9 cellular contexts compared by ENCODE assay signal in the genomic region with DNA sequence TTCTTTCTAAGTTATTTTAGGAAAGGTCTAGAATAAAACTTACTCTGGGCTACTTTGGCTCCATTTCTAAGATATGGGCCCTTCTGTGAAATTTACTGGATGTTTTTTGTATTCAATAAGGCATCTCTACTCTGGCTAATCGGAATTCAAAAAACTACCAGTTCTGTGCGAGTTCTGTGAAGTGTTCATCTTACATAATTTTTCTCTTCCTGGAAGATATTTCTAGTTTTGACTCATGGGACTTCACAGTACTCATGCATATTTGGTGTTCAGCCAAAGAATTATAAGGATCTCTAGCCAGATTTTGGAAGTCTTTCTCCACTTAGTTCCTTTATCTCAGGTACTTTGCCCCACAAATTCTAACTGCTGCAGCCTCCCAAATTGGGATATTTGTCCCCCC. TPM values are rescaled to one million over a fixed set of nuclear protein-coding genes. Genes with fewer than 3 reads are reported as not detected.
A peak's percentile ranks its signal among the peaks of the same experiment; 100 is the strongest.
DNase-seq lines count a peak whose midpoint lies in the region; ATAC-seq, FAIRE-seq and TF ChIP-seq lines count a peak whose summit lies in the region.
"Had no signal": no experiment of that assay in that cellular context is flagged by ENCODE, and none has a peak within 500 bp of the region (broad histone marks: within the 10 kb centered on the region; RNA-seq: fewer than 3 reads in every experiment).

No MANE protein-coding gene starts in this region.

- CTCF ChIA-PET in CD4-positive, alpha-beta memory T cell (lab: Charles Lee; ENCODE audit: partially characterized antibody) = interaction anchor here (1.5 kb wide), 1 partner anchor 10 kb away, joined by 4 read pairs; no protein-coding TSS in a partner anchor
- CTCF ChIA-PET in mammary epithelial cell (lab: Charles Lee; ENCODE audit: low non-redundant PET) = no interaction called here

- H3K36me3 ChIP-seq in CD4-positive, alpha-beta memory T cell (ENCODE audit: insufficient read depth, low read length) = no peaks in the 10 kb centered on the region
- H3K36me3 ChIP-seq in mammary epithelial cell (ENCODE audit: insufficient read depth, low read length) = no peaks in the 10 kb centered on the region
- no peaks in the 10 kb centered on the region for H3K36me3 ChIP-seq in osteoblast (ENCODE audit: insufficient read depth, low read length)

- H3K9ac ChIP-seq in mammary epithelial cell (ENCODE audit: insufficient read depth, low read length) = no peak overlapping the region

- H3K79me2 ChIP-seq in mammary epithelial cell (ENCODE audit: insufficient read depth, low read length) (no peaks in the 10 kb centered on the region), osteoblast (ENCODE audit: insufficient read depth, low read length) (no peaks in the 10 kb centered on the region)

- peak overlapping the region in 1 of 2 donors; percentile 7 for H3K4me3 ChIP-seq in CD4-positive, alpha-beta memory T cell (ENCODE audit: low read length in 2 of 2)
- H3K4me3 ChIP-seq in mammary epithelial cell (replicated peaks in 1 of 3; ENCODE audit: insufficient read depth in 1 of 3, low read depth in 2 of 3, low read length in 3 of 3) (no peak overlapping the region), osteoblast (ENCODE audit: insufficient read depth, low read length) (no peak overlapping the region)

- peaks cover 38 to 64% (median 54%) of the 10 kb centered on the region in 4 donors for H3K4me1 Mint-ChIP-seq in CD4-positive, alpha-beta memory T cell
- H3K4me1 Mint-ChIP-seq in glutamatergic neuron (ENCODE audit: low read depth, unreplicated experiment) = peaks cover 19% of the 10 kb centered on the region

- POLR2A ChIA-PET in CD4-positive, alpha-beta memory T cell (lab: Charles Lee; ENCODE audit: partially characterized antibody) = interaction anchor here (1.0 to 1.5 kb wide), 6 partner anchors 18 to 84 kb away, joined by 3 to 9 read pairs (median 4); partner anchors contain the start of gene MBNL1

- no peak for FAIRE-seq in RCC 7860 (lab: Jason Lieb, UNC)

- no peaks in the 10 kb centered on the region for H3K27me3 Mint-ChIP-seq in CD4-positive, alpha-beta memory T cell
- peaks cover 5% of the 10 kb centered on the region for H3K27me3 Mint-ChIP-seq in glutamatergic neuron (ENCODE audit: unreplicated experiment)

- DNase-seq in CD4-positive, alpha-beta memory T cell = no peak
- DNase-seq in mammary epithelial cell = peak; percentile 38
- peak; percentile 91 for DNase-seq in osteoblast (ENCODE audit: insufficient read length, low spot score, missing footprints)
- DNase-seq in RCC 7860 (ENCODE audit: low spot score) = no peak
- DNase-seq in glutamatergic neuron = no peak

- peak overlapping the region in 6 of 8 donors; percentile 33 to 80 (median 71) for H3K4me3 Mint-ChIP-seq in CD4-positive, alpha-beta memory T cell
- H3K4me3 Mint-ChIP-seq in glutamatergic neuron (ENCODE audit: unreplicated experiment) = no peak overlapping the region

- peaks cover 0 to 2% (median 0%) of the 10 kb centered on the region in 8 donors for H3K9me3 Mint-ChIP-seq in CD4-positive, alpha-beta memory T cell
- H3K9me3 Mint-ChIP-seq in glutamatergic neuron (ENCODE audit: unreplicated experiment) = no peaks in the 10 kb centered on the region

- H3K27ac ChIP-seq in CD4-positive, alpha-beta memory T cell (ENCODE audit: low read depth, low read length) = peak overlapping the region; percentile 14
- no peak overlapping the region for H3K27ac ChIP-seq in mammary epithelial cell (ENCODE audit: insufficient read depth, low read depth, low read length)
- peak overlapping the region; percentile 74 for H3K27ac ChIP-seq in osteoblast (ENCODE audit: low read depth, low read length)
- H3K27ac ChIP-seq: VCaP had no signal

- no peaks in the 10 kb centered on the region for H3K36me3 Mint-ChIP-seq in CD4-positive, alpha-beta memory T cell
- peaks cover 5% of the 10 kb centered on the region for H3K36me3 Mint-ChIP-seq in glutamatergic neuron (ENCODE audit: unreplicated experiment)

- no TSS peak for BruUV-seq in mammary epithelial cell (replicated peaks; lab: Mats Ljungman, UMichigan)

- peak; percentile 41 for ATAC-seq in HG03558 (IDR thresholded peaks at IDR 0.05; ENCODE audit: extremely low read depth, unreplicated experiment)
- no peak for ATAC-seq in HG03025 (IDR thresholded peaks at IDR 0.05; ENCODE audit: low FRiP score, unreplicated experiment)
- ATAC-seq in HG02571 (IDR thresholded peaks at IDR 0.05; ENCODE audit: unreplicated experiment) = no peak

- WGBS in mammary epithelial cell (ENCODE audit: low coverage, missing lambda C conversion rate) = 0% methylated on average over 2 of the region's 2 CpGs

- peak overlapping the region; percentile 9 to 93 (median 86) for H3K27ac Mint-ChIP-seq in CD4-positive, alpha-beta memory T cell
- H3K27ac Mint-ChIP-seq in glutamatergic neuron (ENCODE audit: unreplicated experiment) = no peak overlapping the region

- dilution Hi-C loops in mammary epithelial cell (cut with HindIII; ENCODE audit: low sequenced_read_pairs) = no loop called here

- H3K27me3 ChIP-seq in CD4-positive, alpha-beta memory T cell (ENCODE audit: insufficient read depth, low read length) = no peaks in the 10 kb centered on the region
- H3K27me3 ChIP-seq in mammary epithelial cell (ENCODE audit: insufficient read depth, low read length) = no peaks in the 10 kb centered on the region
- no peaks in the 10 kb centered on the region for H3K27me3 ChIP-seq in osteoblast (ENCODE audit: insufficient read depth, low read length)

- no peaks in the 10 kb centered on the region for H4K20me1 ChIP-seq in mammary epithelial cell (ENCODE audit: insufficient read depth, low read length)
- no peaks in the 10 kb centered on the region for H4K20me1 ChIP-seq in osteoblast (ENCODE audit: insufficient read depth, low read length)

- intact Hi-C loops in CD4-positive, alpha-beta memory T cell (cut with micrococcal nuclease) = no loop called here
- intact Hi-C loops in mammary epithelial cell (cut with micrococcal nuclease) = loop anchor here (5.0 kb wide), 1 partner anchor 35 kb away; no protein-coding TSS in a partner anchor

- no peak for TF ChIP-seq CTCF in mammary epithelial cell (conservative IDR thresholded peaks at IDR 0.05 in 1 of 2, IDR thresholded peaks at IDR 0.05 in 1 of 2; ENCODE audit: extremely low read depth in 1 of 2, insufficient read depth in 1 of 2, low read depth in 1 of 2, low read length in 2 of 2)
- no peak for TF ChIP-seq CTCF in osteoblast (IDR thresholded peaks at IDR 0.05; ENCODE audit: extremely low read depth, low read depth, low read length)
- no peak for TF ChIP-seq CTCF in glutamatergic neuron (IDR thresholded peaks at IDR 0.05; ENCODE audit: partially characterized antibody, unreplicated experiment)

- peaks cover 57% of the 10 kb centered on the region for H3K4me1 ChIP-seq in CD4-positive, alpha-beta memory T cell (ENCODE audit: insufficient read depth, low read length)
- H3K4me1 ChIP-seq in mammary epithelial cell (ENCODE audit: insufficient read depth, low read length) (peaks cover 5% of the 10 kb centered on the region), osteoblast (ENCODE audit: insufficient read depth, low read length) (peaks cover 18% of the 10 kb centered on the region)

- in situ Hi-C loops in mammary epithelial cell (cut with MboI; ENCODE audit: low sequenced_read_pairs in 2 of 2) = no loop called here

- H2AFZ ChIP-seq in mammary epithelial cell (ENCODE audit: low read depth, low read length) (peak overlapping the region; percentile 46), osteoblast (ENCODE audit: low read length) (peak overlapping the region; percentile 26)

- no peaks in the 10 kb centered on the region for H3K9me3 ChIP-seq in CD4-positive, alpha-beta memory T cell (ENCODE audit: control insufficient read depth in 1 of 2, low read length in 2 of 2)
- H3K9me3 ChIP-seq in mammary epithelial cell (replicated peaks; ENCODE audit: insufficient read depth, low read length) (no peaks in the 10 kb centered on the region), osteoblast (ENCODE audit: low read depth, low read length) (no peaks in the 10 kb centered on the region)

- H3K4me2 ChIP-seq in mammary epithelial cell (ENCODE audit: insufficient read depth, low read depth, low read length) (peak overlapping the region; percentile 23), osteoblast (ENCODE audit: insufficient read depth, low read length) (peak overlapping the region; percentile 58)

RNA-seq across cellular contexts. Expression of gene MBNL1, which starts 46.4 kb away (rescaled TPM):
- total RNA-seq in CD4-positive, alpha-beta memory T cell = 100 to 1,000 TPM; 420 to 430 TPM
- polyA plus RNA-seq in CD4-positive, alpha-beta memory T cell = 100 to 1,000 TPM; 289 to 302 TPM
- total RNA-seq in mammary epithelial cell = 100 to 1,000 TPM; 107 to 188 TPM
- 69.5 TPM for polyA plus RNA-seq in mammary epithelial cell
- 363 TPM for polyA minus RNA-seq in mammary epithelial cell
- total RNA-seq in osteoblast = 483 and 545 TPM in 2 replicates
- total RNA-seq in glutamatergic neuron (ENCODE audit: unreplicated experiment) = 36.6 TPM

Comparison
In these comparisons a context has a peak if more than half of its experiments do, and no peak if none do; other contexts are left out.
1. DNase-seq: peak in mammary epithelial cell (single experiment) and osteoblast (single experiment); none in CD4-positive, alpha-beta memory T cell (0 of 5), RCC 7860 (single experiment) and glutamatergic neuron (single experiment).